11 cellular contexts compared by ENCODE assay signal in genomic region chr17:8740486-8740885, GRCh38. TPM values are rescaled to one million over a fixed set of nuclear protein-coding genes. Genes with fewer than 3 reads are reported as not detected.
A peak's percentile ranks its signal among the peaks of the same experiment; 100 is the strongest.
DNase-seq lines count a peak whose midpoint lies in the region; ATAC-seq, FAIRE-seq and TF ChIP-seq lines count a peak whose summit lies in the region.
"Had no signal": no experiment of that assay in that cellular context is flagged by ENCODE, and none has a peak within 500 bp of the region (broad histone marks: within the 10 kb centered on the region; RNA-seq: fewer than 3 reads in every experiment).

No MANE protein-coding gene starts in this region.

- H3K9me1 ChIP-seq in K562 (ENCODE audit: control insufficient read depth, insufficient read depth, low read length): no peaks in the 10 kb centered on the region

- H3K27ac ChIP-seq in WERI-Rb-1 (no peak overlapping the region), K562 (ENCODE audit: extremely low read depth, low read depth, low read length) (no peak overlapping the region), left ventricle myocardium inferior (replicated peaks) (no peak overlapping the region)

- no peak for TF ChIP-seq EP300 in K562 (IDR thresholded peaks at IDR 0.05; ENCODE audit: low read length)

- 33% methylated on average over 7 of the region's 12 CpGs for WGBS in K562 (ENCODE audit: insufficient coverage, low coverage, missing lambda C conversion rate)

- no peaks in the 10 kb centered on the region for H3K9me3 ChIP-seq in WERI-Rb-1 (ENCODE audit: severe bottlenecking)
- no peaks in the 10 kb centered on the region for H3K9me3 ChIP-seq in K562 (replicated peaks; ENCODE audit: control insufficient read depth, insufficient read depth, low read depth, low read length)
- H3K9me3 ChIP-seq in left ventricle myocardium inferior (replicated peaks): no peaks in the 10 kb centered on the region

- CTCF ChIA-PET in K562 (lab: Yijun Ruan, JAX; ENCODE audit: low intra/inter-chr PET ratio): no interaction called here

- in situ Hi-C loops in K562 (cut with MboI): no loop called here

- no peak overlapping the region for H2AFZ ChIP-seq in K562 (ENCODE audit: low read depth, low read length)

- H4K20me1 ChIP-seq in K562 (replicated peaks; ENCODE audit: control insufficient read depth, insufficient read depth, low read length): no peaks in the 10 kb centered on the region

- TF ChIP-seq RAD21 in K562 (CRISPR knock-in tag; conservative IDR thresholded peaks at IDR 0.05 in 1 of 2, IDR thresholded peaks at IDR 0.05 in 1 of 2): peak in 1 of 2 experiments; percentile 19; a peak in 1 of 4 replicates

- peak; percentile 11 for TF ChIP-seq CTCF in GM12873 (IDR thresholded peaks at IDR 0.05; ENCODE audit: insufficient read depth, low read depth, low read length, missing control alignments)
- TF ChIP-seq CTCF in WERI-Rb-1 (IDR thresholded peaks at IDR 0.05; ENCODE audit: low read depth, low read length): peak; percentile 49
- TF ChIP-seq CTCF in K562 (IDR thresholded peaks at IDR 0.05 in 2 of 3, conservative IDR thresholded peaks at IDR 0.05 in 1 of 3; ENCODE audit: insufficient read depth in 2 of 3, low read depth in 1 of 3, low read length in 3 of 3): peak in 1 of 3 experiments; percentile 7; a peak in 1 of 6 replicates
- no peak for TF ChIP-seq CTCF in left ventricle myocardium inferior (IDR thresholded peaks at IDR 0.05; ENCODE audit: borderline replicate concordance)

- H3K4me1 ChIP-seq in K562 (replicated peaks in 1 of 2; ENCODE audit: control insufficient read depth in 2 of 2, insufficient read depth in 2 of 2, low read length in 2 of 2): peaks cover 0 to 11% of the 10 kb centered on the region in 2 experiments; a peak in 2 of 5 replicates
- peaks cover 5% of the 10 kb centered on the region for H3K4me1 ChIP-seq in left ventricle myocardium inferior

- H3K27me3 ChIP-seq in WERI-Rb-1 (ENCODE audit: insufficient read depth, low read depth, severe bottlenecking) (no peaks in the 10 kb centered on the region), K562 (ENCODE audit: control insufficient read depth in 2 of 2, insufficient read depth in 2 of 2, low read length in 2 of 2) (peaks cover 0 to 26% of the 10 kb centered on the region in 2 experiments; a peak in 3 of 5 replicates), left ventricle myocardium inferior (ENCODE audit: low read depth) (no peaks in the 10 kb centered on the region)

- H3K9ac ChIP-seq in K562 (ENCODE audit: insufficient read depth in 1 of 2, low read depth in 2 of 2, low read length in 2 of 2): no peak overlapping the region

- DNase-seq in WERI-Rb-1: peak; percentile 53
- peak in 1 of 4 experiments; percentile 14 for DNase-seq in K562 (ENCODE audit: extremely low read depth in 1 of 4, low spot score in 3 of 4)
- peak; percentile 24 for DNase-seq in stimulated activated CD4-positive, alpha-beta T cell treated with anti-CD3 and anti-CD28 coated beads, Interleukin-4, amount 100 ng/mL, for 24 hours
- DNase-seq in NCI-H524 (lab: John Stamatoyannopoulos, UW): no peak
- no peak for DNase-seq in left ventricle myocardium inferior
- DNase-seq: NCI-H226 had no signal

- no TSS peak for BruUV-seq in K562 (replicated peaks; lab: Mats Ljungman, UMichigan)

- H3K36me3 ChIP-seq in WERI-Rb-1 (no peaks in the 10 kb centered on the region), K562 (ENCODE audit: control insufficient read depth, insufficient read depth, low read length) (no peaks in the 10 kb centered on the region), left ventricle myocardium inferior (no peaks in the 10 kb centered on the region)

- intact Hi-C loops in K562 (cut with micrococcal nuclease): loop anchor here (10.0 kb wide), 3 partner anchors 154 to 326 kb away; no protein-coding TSS in a partner anchor
- intact Hi-C loops in left ventricle myocardium inferior (cut with micrococcal nuclease): loop anchor here (10.0 kb wide), 1 partner anchor 326 kb away; no protein-coding TSS in a partner anchor

- no peaks in the 10 kb centered on the region for H3K79me2 ChIP-seq in K562 (ENCODE audit: control insufficient read depth, insufficient read depth, low read length)

- no peak for FAIRE-seq in K562 (lab: Jason Lieb, UNC)

- peak; percentile 60 for ATAC-seq in K562
- no peak for ATAC-seq in GM18505 (IDR thresholded peaks at IDR 0.05; ENCODE audit: unreplicated experiment)
- ATAC-seq in GM19395 (IDR thresholded peaks at IDR 0.05; ENCODE audit: unreplicated experiment): no peak

- no peak overlapping the region for H3K4me2 ChIP-seq in K562 (ENCODE audit: insufficient read depth, low read length)

- TF ChIP-seq POLR2A in K562 (conservative IDR thresholded peaks at IDR 0.05) (no peak), GM18505 (IDR thresholded peaks at IDR 0.05; ENCODE audit: borderline replicate concordance, extremely low read depth, insufficient read depth, insufficient read length) (no peak)

- POLR2A ChIA-PET in K562 (lab: Yijun Ruan, JAX): interaction anchor here (0.7 kb wide), 1 partner anchor 180 kb away, joined by 3 read pairs; no protein-coding TSS in a partner anchor

- H3K4me3 ChIP-seq in WERI-Rb-1 (ENCODE audit: low read depth, low read length) (no peak overlapping the region), K562 (no peak overlapping the region), left ventricle myocardium inferior (no peak overlapping the region)

RNA-seq across cellular contexts. Expression of gene CCDC42, which starts 4.2 kb away (rescaled TPM):
- total RNA-seq in K562 (2011; cell fraction: chromatin; rRNA removed; ENCODE audit: low replicate concordance): not detected in 2 replicates
- not detected in 2 replicates for total RNA-seq in K562 (2011; cell fraction: nucleolus; rRNA removed)
- not detected in 2 replicates for total RNA-seq in K562 (2011; cell fraction: nucleoplasm; rRNA removed)
- total RNA-seq in K562 (2014; rRNA removed) (not detected in 2 replicates), K562 (2014; rRNA removed; fragmentation: Illumina TruSeq; extraction: Trizol) (not detected in 2 replicates), K562 (2015; rRNA removed; fragmentation: Illumina TruSeq; extraction: Trizol) (not detected in 2 replicates), K562 (2021) (not detected in 2 replicates), left ventricle myocardium inferior (not detected)
- polyA plus RNA-seq in K562 (2011; rRNA removed) (not detected in 2 replicates), K562 (2014; fragmentation: Illumina TruSeq; extraction: Trizol) (not detected in 2 replicates), K562 (2014; fragmentation: Nextera tagmentation; extraction: Ambion mirVana) (not detected), K562 (2014; rRNA removed) (not detected in 2 replicates)
- polyA plus RNA-seq in K562 (2011; cell fraction: cytosol; rRNA removed): 0.04 TPM in 1 of 2 replicates, not detected in the other
- polyA plus RNA-seq in K562 (2011; cell fraction: nucleus; rRNA removed): not detected in 2 replicates
- not detected in 2 replicates for polyA plus RNA-seq in K562 (2012)
- polyA minus RNA-seq in K562 (2011; rRNA and poly(A)+ RNA removed): not detected in 2 replicates
- polyA minus RNA-seq in K562 (2011; cell fraction: cytosol; rRNA and poly(A)+ RNA removed): not detected in 2 replicates
- polyA minus RNA-seq in K562 (2011; cell fraction: nucleus; rRNA and poly(A)+ RNA removed): not detected in 2 replicates
- total RNA-seq: pulmonary artery endothelial cell had no signal

RNA-seq across cellular contexts. Expression of gene SPDYE4, which starts 17.9 kb away (rescaled TPM):
- total RNA-seq in K562 (2011; cell fraction: chromatin; rRNA removed; ENCODE audit: low replicate concordance): not detected in 2 replicates
- total RNA-seq in K562 (2011; cell fraction: nucleolus; rRNA removed): not detected in 2 replicates
- not detected in 2 replicates for total RNA-seq in K562 (2011; cell fraction: nucleoplasm; rRNA removed)
- not detected in 2 replicates for total RNA-seq in K562 (2014; rRNA removed)
- not detected in 2 replicates for total RNA-seq in K562 (2014; rRNA removed; fragmentation: Illumina TruSeq; extraction: Trizol)
- total RNA-seq in K562 (2015; rRNA removed; fragmentation: Illumina TruSeq; extraction: Trizol): not detected in 2 replicates
- total RNA-seq in K562 (2021): not detected in 2 replicates
- polyA plus RNA-seq in K562 (2011; rRNA removed): not detected in 2 replicates
- polyA plus RNA-seq in K562 (2011; cell fraction: cytosol; rRNA removed): not detected in 2 replicates
- polyA plus RNA-seq in K562 (2011; cell fraction: nucleus; rRNA removed): not detected in 2 replicates
- polyA plus RNA-seq in K562 (2012): not detected in 2 replicates
- not detected in 2 replicates for polyA plus RNA-seq in K562 (2014; fragmentation: Illumina TruSeq; extraction: Trizol)
- not detected for polyA plus RNA-seq in K562 (2014; fragmentation: Nextera tagmentation; extraction: Ambion mirVana)
- polyA plus RNA-seq in K562 (2014; rRNA removed): not detected in 2 replicates
- polyA minus RNA-seq in K562 (2011; rRNA and poly(A)+ RNA removed): not detected in 2 replicates
- not detected in 2 replicates for polyA minus RNA-seq in K562 (2011; cell fraction: cytosol; rRNA and poly(A)+ RNA removed)
- not detected in 2 replicates for polyA minus RNA-seq in K562 (2011; cell fraction: nucleus; rRNA and poly(A)+ RNA removed)
- total RNA-seq in left ventricle myocardium inferior: not detected
- total RNA-seq: activated CD8-positive, alpha-beta memory T cell treated with anti-CD3 and anti-CD28 coated beads for 36 hours; pulmonary artery endothelial cell had no signal

RNA-seq across cellular contexts. Expression of gene MFSD6L, which starts 58.7 kb away (rescaled TPM):
- not detected in 2 replicates for total RNA-seq in K562 (2011; cell fraction: chromatin; rRNA removed; ENCODE audit: low replicate concordance)
- total RNA-seq in K562 (2011; cell fraction: nucleolus; rRNA removed): not detected in 2 replicates
- not detected in 2 replicates for total RNA-seq in K562 (2011; cell fraction: nucleoplasm; rRNA removed)
- not detected in 2 replicates for total RNA-seq in K562 (2014; rRNA removed)
- not detected in 2 replicates for total RNA-seq in K562 (2014; rRNA removed; fragmentation: Illumina TruSeq; extraction: Trizol)
- total RNA-seq in K562 (2015; rRNA removed; fragmentation: Illumina TruSeq; extraction: Trizol): not detected in 2 replicates
- not detected in 2 replicates for total RNA-seq in K562 (2021)
- not detected in 2 replicates for polyA plus RNA-seq in K562 (2011; rRNA removed)
- polyA plus RNA-seq in K562 (2011; cell fraction: cytosol; rRNA removed): not detected in 2 replicates
- polyA plus RNA-seq in K562 (2011; cell fraction: nucleus; rRNA removed): not detected in 2 replicates
- polyA plus RNA-seq in K562 (2012): not detected in 2 replicates
- not detected in 2 replicates for polyA plus RNA-seq in K562 (2014; fragmentation: Illumina TruSeq; extraction: Trizol)
- not detected for polyA plus RNA-seq in K562 (2014; fragmentation: Nextera tagmentation; extraction: Ambion mirVana)
- polyA plus RNA-seq in K562 (2014; rRNA removed): not detected in 2 replicates
- not detected in 2 replicates for polyA minus RNA-seq in K562 (2011; rRNA and poly(A)+ RNA removed)
- not detected in 2 replicates for polyA minus RNA-seq in K562 (2011; cell fraction: cytosol; rRNA and poly(A)+ RNA removed)
- not detected in 2 replicates for polyA minus RNA-seq in K562 (2011; cell fraction: nucleus; rRNA and poly(A)+ RNA removed)
- total RNA-seq in left ventricle myocardium inferior: not detected
- total RNA-seq: activated CD8-positive, alpha-beta memory T cell treated with anti-CD3 and anti-CD28 coated beads for 36 hours; pulmonary artery endothelial cell had no signal

Comparison
In these comparisons a context has a peak if more than half of its experiments do, and no peak if none do; other contexts are left out.
1. DNase-seq: peak in WERI-Rb-1 (single experiment) and stimulated activated CD4-positive, alpha-beta T cell treated with anti-CD3 and anti-CD28 coated beads, Interleukin-4, amount 100 ng/mL, for 24 hours (single experiment); none in NCI-H524 (0 of 2) and left ventricle myocardium inferior (single experiment).